Comparison of ENCODE assay signal across 12 cellular contexts in genomic region chr1:39825432-39825941, GRCh38. TPM values are rescaled to one million over a fixed set of nuclear protein-coding genes. Genes with fewer than 3 reads are reported as not detected.
DNase-seq lines count a peak whose midpoint lies in the region; ATAC-seq and TF ChIP-seq lines count a peak whose summit lies in the region.
"Had no signal": no experiment of that assay in that cellular context is flagged by ENCODE, and none has a peak within 500 bp of the region (broad histone marks: within the 10 kb centered on the region; RNA-seq: fewer than 3 reads in every experiment).

No MANE protein-coding gene starts in this region.

- H3K79me2 ChIP-seq in DOHH2 (ENCODE audit: control insufficient read depth, low read length) (no peaks in the 10 kb centered on the region), OCI-LY7 (ENCODE audit: insufficient read depth, low read depth, low read length) (no peaks in the 10 kb centered on the region)

- no peak for TF ChIP-seq CTCF in DOHH2 (IDR thresholded peaks at IDR 0.05; ENCODE audit: low read depth, low read length, poor library complexity, severe bottlenecking)
- no peak for TF ChIP-seq CTCF in OCI-LY7 (conservative IDR thresholded peaks at IDR 0.05; ENCODE audit: low read length)

- peak overlapping the region; percentile 18; the same call in 1 of the 2 replicates for H3K4me3 ChIP-seq in DOHH2 (ENCODE audit: low read length)
- H3K4me3 ChIP-seq in OCI-LY7 (ENCODE audit: low read depth, low read length, poor library complexity, severe bottlenecking) = no peak overlapping the region
- H3K4me3 ChIP-seq: thoracic aorta had no signal

- H4K20me1 ChIP-seq in DOHH2 (ENCODE audit: control insufficient read depth, insufficient read depth, low read depth, low read length) = no peaks in the 10 kb centered on the region
- no peaks in the 10 kb centered on the region for H4K20me1 ChIP-seq in OCI-LY7 (ENCODE audit: insufficient read depth, low read length)

- no peaks in the 10 kb centered on the region for H3F3A ChIP-seq in DOHH2 (ENCODE audit: control insufficient read depth, insufficient read depth)

- intact Hi-C loops in OCI-LY7 (cut with micrococcal nuclease; ENCODE audit: unreplicated experiment) = no loop called here

- H3K27ac ChIP-seq in DOHH2 (ENCODE audit: low read depth, low read length) (no peak overlapping the region), OCI-LY7 (ENCODE audit: low read depth, low read length, poor library complexity, severe bottlenecking) (no peak overlapping the region)
- H3K27ac ChIP-seq: thoracic aorta had no signal

- peak overlapping the region; percentile 49 for H3K4me2 ChIP-seq in DOHH2 (ENCODE audit: low read length)
- no peak overlapping the region for H3K4me2 ChIP-seq in OCI-LY7 (ENCODE audit: low read length)

- DNase-seq in OCI-LY7 (ENCODE audit: low spot score) (peak; percentile 33), myocyte (ENCODE audit: low read depth) (peak; percentile 43), NCI-H1417 treated with DMSO at 0.1 percent for 48 hours (lab: John Stamatoyannopoulos, UW) (no peak), KG1 (lab: John Stamatoyannopoulos, UW) (no peak)
- no peak for DNase-seq in stimulated activated CD4-positive, alpha-beta T cell treated with anti-CD3 and anti-CD28 coated beads, Interleukin-2, amount 100 ng/mL, for 24 hours
- DNase-seq: activated T-cell treated with anti-CD3 and anti-CD28 coated beads, Interleukin-2, amount 50 U/mL, for 48 hours; mesenchymal stem cell; NCI-H1105 had no signal

- ATAC-seq in HG02642 (IDR thresholded peaks at IDR 0.05; ENCODE audit: poor library complexity, unreplicated experiment) (peak; percentile 46), GM21515 (IDR thresholded peaks at IDR 0.05; ENCODE audit: unreplicated experiment) (no peak)

- H3K9me2 ChIP-seq in DOHH2 (replicated peaks; ENCODE audit: control insufficient read depth, low read length) = no peaks in the 10 kb centered on the region
- no peaks in the 10 kb centered on the region for H3K9me2 ChIP-seq in OCI-LY7 (ENCODE audit: insufficient read depth, low read length)

- CTCF ChIA-PET in OCI-LY7 (lab: Charles Lee; ENCODE audit: unreplicated experiment) = no interaction called here

- H2AFZ ChIP-seq in OCI-LY7 (ENCODE audit: low read length) = peak overlapping the region; percentile 13; the same call in 1 of the 2 replicates

- peaks cover 7% of the 10 kb centered on the region for H3K27me3 ChIP-seq in DOHH2 (ENCODE audit: control insufficient read depth, low read length)

- H3K4me1 ChIP-seq in DOHH2 (ENCODE audit: control insufficient read depth, low read length) = peaks cover 23% of the 10 kb centered on the region
- peaks cover 11% of the 10 kb centered on the region for H3K4me1 ChIP-seq in OCI-LY7 (ENCODE audit: insufficient read depth, low read length, poor library complexity, severe bottlenecking)

- no TSS peak for BruUV-seq in OCI-LY7 (replicated peaks; lab: Mats Ljungman, UMichigan)

- POLR2A ChIA-PET in OCI-LY7 (lab: Charles Lee) = interaction anchor here (1.0 kb wide), 1 partner anchor 26 kb away, joined by 5 read pairs; no protein-coding TSS in a partner anchor

- H3K9me3 ChIP-seq in DOHH2 (ENCODE audit: control insufficient read depth, insufficient read depth, low read length) (no peaks in the 10 kb centered on the region), OCI-LY7 (ENCODE audit: low read length) (no peaks in the 10 kb centered on the region)
- H3K9me3 ChIP-seq: thoracic aorta had no signal

- no peaks in the 10 kb centered on the region for H3K36me3 ChIP-seq in DOHH2 (ENCODE audit: control insufficient read depth, low read length)
- H3K36me3 ChIP-seq in OCI-LY7 (ENCODE audit: insufficient read depth, low read length) = no peaks in the 10 kb centered on the region
- H3K36me3 ChIP-seq: thoracic aorta had no signal

RNA-seq across cellular contexts. Expression of gene BMP8B, which starts 36.8 kb away (rescaled TPM):
- total RNA-seq in OCI-LY7 (2014; rRNA removed; shearing (Covaris generic)) = 0.05 TPM in 1 of 2 replicates, not detected in the other
- total RNA-seq in OCI-LY7 (2022) = 0.24 and 0.34 TPM in 2 replicates
- 4.1 and 5.0 TPM in 2 replicates for total RNA-seq in myocyte
- 2.7 TPM for polyA plus RNA-seq in myocyte (2012)

RNA-seq across cellular contexts. Expression of gene OXCT2, which starts 54.3 kb away (rescaled TPM):
- 0.10 and 0.79 TPM in 2 replicates for total RNA-seq in OCI-LY7 (2014; rRNA removed; shearing (Covaris generic))
- total RNA-seq in OCI-LY7 (2022) (0.17 TPM in 1 of 2 replicates, not detected in the other), myocyte (0.16 and 0.88 TPM in 2 replicates)
- 0.39 TPM for polyA plus RNA-seq in myocyte (2012)

RNA-seq across cellular contexts. Expression of gene TRIT1, which starts 57.8 kb away (rescaled TPM):
- 24.8 and 29.6 TPM in 2 replicates for total RNA-seq in OCI-LY7 (2014; rRNA removed; shearing (Covaris generic))
- 22.6 and 22.9 TPM in 2 replicates for total RNA-seq in OCI-LY7 (2022)
- 30.0 and 51.9 TPM in 2 replicates for total RNA-seq in myocyte
- 11.1 TPM for polyA plus RNA-seq in myocyte (2012)

Comparison
In these comparisons a context has a peak if more than half of its experiments do, and no peak if none do; other contexts are left out.
1. DNase-seq: peak in OCI-LY7 (single experiment) and myocyte (single experiment); none in stimulated activated CD4-positive, alpha-beta T cell treated with anti-CD3 and anti-CD28 coated beads, Interleukin-2, amount 100 ng/mL, for 24 hours (0 of 2), NCI-H1417 treated with DMSO at 0.1 percent for 48 hours (single experiment) and KG1 (single experiment).